In genomic region chr6:45377555-45378323, GRCh38 we compare ENCODE assay signal across 8 cellular contexts. TPM values are rescaled to one million over a fixed set of nuclear protein-coding genes. Genes with fewer than 3 reads are reported as not detected.
DNase-seq lines count a peak whose midpoint lies in the region; FAIRE-seq and TF ChIP-seq lines count a peak whose summit lies in the region.

SUPT3H (minus strand) TSS chr6:45377934.

- FAIRE-seq in G401.6 (lab: Jason Lieb, UNC) (peak; percentile 60), frontal cortex (lab: Jason Lieb, UNC) (no peak)

- H3K9me2 ChIP-seq in Loucy (replicated peaks; ENCODE audit: low read depth, low read length), result no peaks in the 10 kb centered on the region

- peak within 1 kb of the TSS; percentile 98 for H3K9ac ChIP-seq in Loucy (ENCODE audit: low read depth, low read length, poor library complexity, severe bottlenecking)

- H3K9me3 ChIP-seq in Loucy (ENCODE audit: insufficient read depth, low read depth, low read length) (no peaks in the 10 kb centered on the region), neutrophil (no peaks in the 10 kb centered on the region)

- H3K36me3 ChIP-seq in H7 (replicated peaks; ENCODE audit: control insufficient read depth, insufficient read depth, low read length) (no peaks in the 10 kb centered on the region), Loucy (ENCODE audit: insufficient read depth, low read length) (no peaks in the 10 kb centered on the region), neutrophil (no peaks in the 10 kb centered on the region)

- peak within 1 kb of the TSS; percentile 84 for H3K4me2 ChIP-seq in Loucy (ENCODE audit: low read depth, low read length, poor library complexity, severe bottlenecking)

- no peaks in the 10 kb centered on the region for H3F3A ChIP-seq in Loucy (ENCODE audit: low read depth)

- peak; percentile 94 for DNase-seq in H7
- DNase-seq in SHP77 treated with DMSO at 0.1 percent for 48 hours (lab: John Stamatoyannopoulos, UW), result peak; percentile 73
- DNase-seq in activated naive CD4-positive, alpha-beta T cell (lab: John Stamatoyannopoulos, UW), result peak; percentile 69 to 97 (median 84)
- peak; percentile 81 to 83 for DNase-seq in frontal cortex (ENCODE audit: low spot score in 2 of 2)
- peak; percentile 50 to 94 (median 82) for DNase-seq in substantia nigra (lab: John Stamatoyannopoulos, UW)

- TF ChIP-seq CTCF in Loucy (conservative IDR thresholded peaks at IDR 0.05; ENCODE audit: low read length), result peak; percentile 24; the same call in 1 of the 2 replicates
- TF ChIP-seq CTCF in neutrophil (IDR thresholded peaks at IDR 0.05), result peak; percentile 58

- H3K27ac ChIP-seq in neutrophil (peak within 1 kb of the TSS; percentile 85), substantia nigra (ENCODE audit: low read depth, low read length, poor library complexity, severe bottlenecking) (peak within 1 kb of the TSS; percentile 95)

- no peaks in the 10 kb centered on the region for H3K27me3 ChIP-seq in H7 (ENCODE audit: control insufficient read depth, insufficient read depth, low read length)
- H3K27me3 ChIP-seq in Loucy (ENCODE audit: insufficient read depth, low read length, poor library complexity, severe bottlenecking), result no peaks in the 10 kb centered on the region
- no peaks in the 10 kb centered on the region for H3K27me3 ChIP-seq in neutrophil

- H3K4me3 ChIP-seq in H7 (ENCODE audit: insufficient read depth, low read depth, low read length) (peak within 1 kb of the TSS; percentile 83), Loucy (ENCODE audit: low read length, poor library complexity, severe bottlenecking) (peak within 1 kb of the TSS; percentile 96), neutrophil (ENCODE audit: low read depth in 1 of 2, low read length in 1 of 2) (peak within 1 kb of the TSS; percentile 81 to 99)

- peaks cover 48% of the 10 kb centered on the region for H3K79me2 ChIP-seq in Loucy (ENCODE audit: insufficient read depth, low read length)

- peak within 1 kb of the TSS; percentile 98 for H2AFZ ChIP-seq in Loucy (ENCODE audit: low read length)

- H4K20me1 ChIP-seq in Loucy (ENCODE audit: insufficient read depth, low read length, poor library complexity, severe bottlenecking), result no peaks in the 10 kb centered on the region

- peaks cover 24% of the 10 kb centered on the region for H3K4me1 ChIP-seq in Loucy (ENCODE audit: insufficient read depth, low read length, poor library complexity, severe bottlenecking)
- peaks cover 15 to 17% of the 10 kb centered on the region in 2 experiments for H3K4me1 ChIP-seq in neutrophil (ENCODE audit: control insufficient read depth in 1 of 2, insufficient read depth in 1 of 2, low read depth in 1 of 2, low read length in 1 of 2)

RNA-seq across cellular contexts. Expression of gene SUPT3H, which starts in this region (rescaled TPM):
- total RNA-seq in H7 (2014; rRNA removed; shearing (Covaris generic)), result 9.2 and 13.3 TPM in 2 replicates
- total RNA-seq in frontal cortex, result 63.6 TPM

Comparison
In these comparisons a context has a peak if more than half of its experiments do, and no peak if none do; other contexts are left out.
1. Peak in every context shown above with its lines: DNase-seq, H3K4me3 ChIP-seq and H3K27ac ChIP-seq.